Comparison of ENCODE assay signal across 10 cellular contexts in genomic region chr13:98549728-98550317, GRCh38. TPM values are rescaled to one million over a fixed set of nuclear protein-coding genes. Genes with fewer than 3 reads are reported as not detected.
DNase-seq lines count a peak whose midpoint lies in the region; ATAC-seq lines count a peak whose summit lies in the region.
"Had no signal": no experiment of that assay in that cellular context is flagged by ENCODE, and none has a peak within 500 bp of the region (broad histone marks: within the 10 kb centered on the region; RNA-seq: fewer than 3 reads in every experiment).

No MANE protein-coding gene starts in this region.

- CTCF ChIA-PET in activated CD4-positive, alpha-beta memory T cell treated with anti-CD3 and anti-CD28 coated beads, Interleukin-2, amount 10 ng/mL, durations not matched to agents 7 days and 5 days (lab: Charles Lee) = interaction anchor here (1.7 kb wide), 1 partner anchor 14 kb away, joined by 4 read pairs; no protein-coding TSS in a partner anchor

- POLR2A ChIA-PET in activated CD4-positive, alpha-beta memory T cell treated with anti-CD3 and anti-CD28 coated beads, Interleukin-2, amount 10 ng/mL, durations not matched to agents 7 days and 5 days (lab: Charles Lee) = interaction anchor here (0.7 to 3.9 kb wide), 6 partner anchors 8 to 27 kb away, joined by 3 to 16 read pairs (median 8); partner anchors contain the start of gene STK24

- H3K27ac Mint-ChIP-seq in activated CD4-positive, alpha-beta memory T cell treated with anti-CD3 and anti-CD28 coated beads, Interleukin-2, amount 10 ng/mL, durations not matched to agents 7 days and 5 days = peak overlapping the region; percentile 40

- H3K4me1 Mint-ChIP-seq in activated CD4-positive, alpha-beta memory T cell treated with anti-CD3 and anti-CD28 coated beads, Interleukin-2, amount 10 ng/mL, durations not matched to agents 7 days and 5 days = peaks cover 78% of the 10 kb centered on the region

- no peak for DNase-seq in activated CD4-positive, CD25-positive, alpha-beta regulatory T cell treated with anti-CD3 and anti-CD28 coated beads, Interleukin-2, amount 50 U/mL, for 72 hours
- no peak for DNase-seq in activated CD4-positive, alpha-beta memory T cell treated with anti-CD3 and anti-CD28 coated beads, Interleukin-2, amount 10 ng/mL, durations not matched to agents 7 days and 5 days
- DNase-seq in renal cortical epithelial cell (ENCODE audit: low read depth) (peak; percentile 79), germinal center (ENCODE audit: low spot score) (no peak), NCI-H774 (lab: John Stamatoyannopoulos, UW) (no peak), GOT3 (lab: John Stamatoyannopoulos, UW) (no peak)
- DNase-seq: 8988T, NCI-H2029 had no signal

- peaks cover 2% of the 10 kb centered on the region for H3K9me3 Mint-ChIP-seq in activated CD4-positive, alpha-beta memory T cell treated with anti-CD3 and anti-CD28 coated beads, Interleukin-2, amount 10 ng/mL, durations not matched to agents 7 days and 5 days

- H3K4me3 Mint-ChIP-seq in activated CD4-positive, alpha-beta memory T cell treated with anti-CD3 and anti-CD28 coated beads, Interleukin-2, amount 10 ng/mL, durations not matched to agents 7 days and 5 days = no peak overlapping the region

- peaks cover 45% of the 10 kb centered on the region for H3K36me3 Mint-ChIP-seq in activated CD4-positive, alpha-beta memory T cell treated with anti-CD3 and anti-CD28 coated beads, Interleukin-2, amount 10 ng/mL, durations not matched to agents 7 days and 5 days (ENCODE audit: low read depth)

- H3K27me3 Mint-ChIP-seq in activated CD4-positive, alpha-beta memory T cell treated with anti-CD3 and anti-CD28 coated beads, Interleukin-2, amount 10 ng/mL, durations not matched to agents 7 days and 5 days = no peaks in the 10 kb centered on the region

- ATAC-seq in activated CD4-positive, CD25-positive, alpha-beta regulatory T cell treated with anti-CD3 and anti-CD28 coated beads, Interleukin-2, amount 50 U/mL, for 24 hours = peak; percentile 60 to 68
- ATAC-seq in HG02852 (IDR thresholded peaks at IDR 0.05; ENCODE audit: unreplicated experiment) = peak; percentile 77

RNA-seq across cellular contexts. Expression of gene STK24, which starts 27.1 kb away (rescaled TPM):
- total RNA-seq in activated CD4-positive, alpha-beta memory T cell treated with anti-CD3 and anti-CD28 coated beads, Interleukin-2, amount 10 ng/mL, durations not matched to agents 7 days and 5 days = 100 to 1,000 TPM; 189 to 204 TPM
- 82.0 and 86.3 TPM in 2 replicates for total RNA-seq in renal cortical epithelial cell
